ENCODE assay signal across 21 cellular contexts in the genomic region with DNA sequence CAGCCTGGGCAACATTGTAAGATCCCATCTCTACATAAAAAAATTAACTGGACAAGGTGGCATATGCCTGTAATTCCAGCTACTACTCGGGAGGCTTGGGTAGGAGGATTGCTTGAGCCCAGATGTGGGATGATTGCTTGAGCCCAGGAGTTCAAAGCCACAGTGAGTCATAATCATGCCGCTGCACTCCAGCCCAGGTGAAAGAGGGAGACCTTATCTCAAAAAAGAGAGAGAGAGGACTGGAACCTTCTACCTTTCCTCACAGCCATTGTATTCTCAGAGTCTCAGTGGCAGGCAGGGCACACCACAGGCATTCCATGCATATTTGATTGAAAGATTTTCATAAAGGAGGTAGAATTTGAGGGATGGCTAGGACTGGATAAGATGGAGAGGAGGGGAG.
DNase-seq lines count a peak whose midpoint lies in the region; ATAC-seq and TF ChIP-seq lines count a peak whose summit lies in the region.
"Had no signal": no experiment of that assay in that cellular context is flagged by ENCODE, and none has a peak within 500 bp of the region (broad histone marks: within the 10 kb centered on the region; RNA-seq: fewer than 3 reads in every experiment).

No MANE protein-coding gene starts in this region.

- no peak overlapping the region for H3K27ac Mint-ChIP-seq in GM23338
- no peak overlapping the region for H3K27ac Mint-ChIP-seq in stimulated activated naive B cell treated with anti-CD40 and anti-IgM and Interleukin-4, amounts not matched to agents 10 μg/mL and 1 μg/mL and 100 μg/mL, for 72 hours
- H3K27ac Mint-ChIP-seq: CD4-positive, CD25-positive, alpha-beta regulatory T cell had no signal

- H3K27ac ChIP-seq in GM23338 (ENCODE audit: low read depth) (no peak overlapping the region), PC-9 (no peak overlapping the region), hepatocyte (no peak overlapping the region)

- no peaks in the 10 kb centered on the region for H3K79me2 ChIP-seq in GM23338 (replicated peaks; ENCODE audit: insufficient read depth)
- H3K79me2 ChIP-seq in PC-9 (ENCODE audit: low read depth) = no peaks in the 10 kb centered on the region
- no peaks in the 10 kb centered on the region for H3K79me2 ChIP-seq in hepatocyte

- no peaks in the 10 kb centered on the region for H3K27me3 ChIP-seq in GM23338 (ENCODE audit: insufficient read depth)
- H3K27me3 ChIP-seq in PC-9 (ENCODE audit: insufficient read depth, low read depth) = no peaks in the 10 kb centered on the region
- no peaks in the 10 kb centered on the region for H3K27me3 ChIP-seq in hepatocyte

- no peak for DNase-seq in GM23338 (ENCODE audit: low spot score)
- DNase-seq in PC-9 = peak; percentile 39 to 50
- DNase-seq in kidney tubule cell (ENCODE audit: low spot score) = peak; percentile 10
- DNase-seq in stimulated activated naive B cell treated with anti-CD40 and anti-IgM and Interleukin-4, amounts not matched to agents 10 μg/mL and 1 μg/mL and 100 μg/mL, for 72 hours = no peak
- DNase-seq in hepatocyte (ENCODE audit: low spot score) = no peak
- no peak for DNase-seq in T-helper 1 cell
- no peak for DNase-seq in inferior parietal cortex (ENCODE audit: extremely low spot score)
- no peak for DNase-seq in AG08396 (ENCODE audit: low spot score)
- DNase-seq: 8988T; ACHN; CD4-positive, CD25-positive, alpha-beta regulatory T cell; DMS53; Karpas-422; NCI-H1092 treated with DMSO at 0.1 percent for 48 hours; NCI-H1436; NCI-H187; NCI-H2171 treated with DMSO at 0.1 percent for 48 hours; NCI-H524; NCI-H774; NK-92 treated with Interleukin-12 subunit alpha and Interleukin-12 subunit beta, amount 100 ng/mL, for 24 hours; SHP77 treated with DMSO at 0.1 percent for 48 hours had no signal

- peaks cover 3% of the 10 kb centered on the region for H3K4me1 Mint-ChIP-seq in GM23338
- H3K4me1 Mint-ChIP-seq in stimulated activated naive B cell treated with anti-CD40 and anti-IgM and Interleukin-4, amounts not matched to agents 10 μg/mL and 1 μg/mL and 100 μg/mL, for 72 hours = peaks cover 19 to 39% of the 10 kb centered on the region in 2 donors

- peaks cover 2% of the 10 kb centered on the region for H3K27me3 Mint-ChIP-seq in GM23338 (ENCODE audit: insufficient read depth, low read depth, poor library complexity)
- peaks cover 7 to 12% of the 10 kb centered on the region in 2 donors for H3K27me3 Mint-ChIP-seq in stimulated activated naive B cell treated with anti-CD40 and anti-IgM and Interleukin-4, amounts not matched to agents 10 μg/mL and 1 μg/mL and 100 μg/mL, for 72 hours

- H3K4me3 Mint-ChIP-seq in GM23338 = no peak overlapping the region
- no peak overlapping the region for H3K4me3 Mint-ChIP-seq in stimulated activated naive B cell treated with anti-CD40 and anti-IgM and Interleukin-4, amounts not matched to agents 10 μg/mL and 1 μg/mL and 100 μg/mL, for 72 hours
- H3K4me3 Mint-ChIP-seq: CD4-positive, CD25-positive, alpha-beta regulatory T cell had no signal

- 82% methylated on average over 2 of the region's 2 CpGs for WGBS in hepatocyte (ENCODE audit: low lambda C conversion rate, missing lambda C conversion rate)

- H3F3A ChIP-seq in GM23338 (replicated peaks; ENCODE audit: low read depth) = no peaks in the 10 kb centered on the region
- H3F3A ChIP-seq in PC-9 (ENCODE audit: insufficient read depth, low read depth) = no peaks in the 10 kb centered on the region

- no peaks in the 10 kb centered on the region for H3K9me3 ChIP-seq in PC-9 (ENCODE audit: insufficient read depth, low read depth)
- H3K9me3 ChIP-seq in hepatocyte (ENCODE audit: low read depth) = no peaks in the 10 kb centered on the region

- no TSS peak for BruUV-seq in PC-9 (replicated peaks; lab: Mats Ljungman, UMichigan)

- no peaks in the 10 kb centered on the region for H3K36me3 Mint-ChIP-seq in GM23338 (ENCODE audit: low read depth)
- peaks cover 2 to 5% of the 10 kb centered on the region in 2 donors for H3K36me3 Mint-ChIP-seq in stimulated activated naive B cell treated with anti-CD40 and anti-IgM and Interleukin-4, amounts not matched to agents 10 μg/mL and 1 μg/mL and 100 μg/mL, for 72 hours
- H3K36me3 Mint-ChIP-seq: CD4-positive, CD25-positive, alpha-beta regulatory T cell had no signal

- no peak for ATAC-seq in GM23338
- ATAC-seq in stimulated activated naive B cell treated with anti-CD40 and anti-IgM and Interleukin-4, amounts not matched to agents 10 μg/mL and 1 μg/mL and 100 μg/mL, for 72 hours (replicated peaks) = peak; percentile 23 to 31

- H3K9me2 ChIP-seq in GM23338 (ENCODE audit: insufficient read depth) (0 out of 2 replicates have a peak, but pooled peaks cover 6% of the 10 kb centered on the region), PC-9 (ENCODE audit: insufficient read depth) (no peaks in the 10 kb centered on the region), hepatocyte (replicated peaks; ENCODE audit: insufficient read depth) (no peaks in the 10 kb centered on the region)

- no peaks in the 10 kb centered on the region for H3K36me3 ChIP-seq in GM23338 (ENCODE audit: insufficient read depth)
- no peaks in the 10 kb centered on the region for H3K36me3 ChIP-seq in PC-9 (ENCODE audit: low read depth)
- H3K36me3 ChIP-seq in hepatocyte (replicated peaks; ENCODE audit: insufficient read depth, low read depth) = no peaks in the 10 kb centered on the region

- intact Hi-C loops in PC-9 (cut with micrococcal nuclease; ENCODE audit: unreplicated experiment) = no loop called here

- H3K4me3 ChIP-seq in GM23338 (no peak overlapping the region), PC-9 (no peak overlapping the region), hepatocyte (no peak overlapping the region)

- H3K9me3 Mint-ChIP-seq in GM23338 = no peaks in the 10 kb centered on the region
- peaks cover 6 to 12% of the 10 kb centered on the region in 2 donors for H3K9me3 Mint-ChIP-seq in stimulated activated naive B cell treated with anti-CD40 and anti-IgM and Interleukin-4, amounts not matched to agents 10 μg/mL and 1 μg/mL and 100 μg/mL, for 72 hours
- H3K9me3 Mint-ChIP-seq: CD4-positive, CD25-positive, alpha-beta regulatory T cell had no signal

- H3K4me1 ChIP-seq in GM23338 (ENCODE audit: insufficient read depth) (no peaks in the 10 kb centered on the region; the same call in 1 of the 2 replicates), PC-9 (replicated peaks; ENCODE audit: insufficient read depth) (no peaks in the 10 kb centered on the region), hepatocyte (ENCODE audit: insufficient read depth) (no peaks in the 10 kb centered on the region)

- H3K4me2 ChIP-seq in GM23338 = no peak overlapping the region
- H3K4me2 ChIP-seq in PC-9 = no peak overlapping the region
- no peak overlapping the region for H3K4me2 ChIP-seq in hepatocyte

- H2AFZ ChIP-seq in GM23338 (peak overlapping the region; percentile 79), PC-9 (no peak overlapping the region), hepatocyte (no peak overlapping the region)

- POLR2A ChIA-PET in PC-9 (lab: Charles Lee; ENCODE audit: unreplicated experiment) = no interaction called here

- no peaks in the 10 kb centered on the region for H4K20me1 ChIP-seq in GM23338 (replicated peaks; ENCODE audit: insufficient read depth)
- no peaks in the 10 kb centered on the region for H4K20me1 ChIP-seq in PC-9 (ENCODE audit: insufficient read depth)
- H4K20me1 ChIP-seq in hepatocyte (ENCODE audit: insufficient read depth, poor library complexity, severe bottlenecking) = no peaks in the 10 kb centered on the region

- no peak for TF ChIP-seq CTCF in GM23338 (conservative IDR thresholded peaks at IDR 0.05; ENCODE audit: low read depth in 2 of 2)
- no peak for TF ChIP-seq CTCF in PC-9 (conservative IDR thresholded peaks at IDR 0.05)
- no peak for TF ChIP-seq CTCF in hepatocyte (IDR thresholded peaks at IDR 0.05; ENCODE audit: poor library complexity)

- CTCF ChIA-PET in PC-9 (lab: Charles Lee) = no interaction called here

TF ChIP-seq in GM23338, 12 proteins besides CTCF, POLR2A, EP300 and RAD21:
- TF ChIP-seq CREB1 (CRISPR knock-in tag; IDR thresholded peaks at IDR 0.05; ENCODE audit: low read depth) (no peak), ZNF331 (CRISPR knock-in tag; IDR thresholded peaks at IDR 0.05; ENCODE audit: low read depth) (no peak)

Comparison
In these comparisons a context has a peak if more than half of its experiments do, and no peak if none do; other contexts are left out.
1. DNase-seq: peak in PC-9 (2 of 2) and kidney tubule cell (single experiment); none in GM23338 (single experiment), stimulated activated naive B cell treated with anti-CD40 and anti-IgM and Interleukin-4, amounts not matched to agents 10 μg/mL and 1 μg/mL and 100 μg/mL, for 72 hours (single experiment), hepatocyte (single experiment), T-helper 1 cell (0 of 5), inferior parietal cortex (single experiment) and AG08396 (single experiment).